ENCODE assay signal across 2 cellular contexts in genomic region chr2:88451647-88452150, GRCh38.
TF ChIP-seq lines count a peak whose summit lies in the region.

No MANE protein-coding gene starts in this region.

TF ChIP-seq in GM12878, 131 proteins besides CTCF, POLR2A, EP300 and RAD21 (continued from another document):
- TF ChIP-seq, protein P1, sequence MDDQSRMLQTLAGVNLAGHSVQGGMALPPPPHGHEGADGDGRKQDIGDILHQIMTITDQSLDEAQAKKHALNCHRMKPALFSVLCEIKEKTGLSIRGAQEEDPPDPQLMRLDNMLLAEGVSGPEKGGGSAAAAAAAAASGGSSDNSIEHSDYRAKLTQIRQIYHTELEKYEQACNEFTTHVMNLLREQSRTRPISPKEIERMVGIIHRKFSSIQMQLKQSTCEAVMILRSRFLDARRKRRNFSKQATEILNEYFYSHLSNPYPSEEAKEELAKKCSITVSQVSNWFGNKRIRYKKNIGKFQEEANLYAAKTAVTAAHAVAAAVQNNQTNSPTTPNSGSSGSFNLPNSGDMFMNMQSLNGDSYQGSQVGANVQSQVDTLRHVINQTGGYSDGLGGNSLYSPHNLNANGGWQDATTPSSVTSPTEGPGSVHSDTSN (IDR thresholded peaks at IDR 0.05; ENCODE audit: insufficient replicate concordance, low read depth, low read length): no peak

TF ChIP-seq in neural cell, 6 proteins besides CTCF, POLR2A, EP300 and RAD21:
- TF ChIP-seq, protein P2, sequence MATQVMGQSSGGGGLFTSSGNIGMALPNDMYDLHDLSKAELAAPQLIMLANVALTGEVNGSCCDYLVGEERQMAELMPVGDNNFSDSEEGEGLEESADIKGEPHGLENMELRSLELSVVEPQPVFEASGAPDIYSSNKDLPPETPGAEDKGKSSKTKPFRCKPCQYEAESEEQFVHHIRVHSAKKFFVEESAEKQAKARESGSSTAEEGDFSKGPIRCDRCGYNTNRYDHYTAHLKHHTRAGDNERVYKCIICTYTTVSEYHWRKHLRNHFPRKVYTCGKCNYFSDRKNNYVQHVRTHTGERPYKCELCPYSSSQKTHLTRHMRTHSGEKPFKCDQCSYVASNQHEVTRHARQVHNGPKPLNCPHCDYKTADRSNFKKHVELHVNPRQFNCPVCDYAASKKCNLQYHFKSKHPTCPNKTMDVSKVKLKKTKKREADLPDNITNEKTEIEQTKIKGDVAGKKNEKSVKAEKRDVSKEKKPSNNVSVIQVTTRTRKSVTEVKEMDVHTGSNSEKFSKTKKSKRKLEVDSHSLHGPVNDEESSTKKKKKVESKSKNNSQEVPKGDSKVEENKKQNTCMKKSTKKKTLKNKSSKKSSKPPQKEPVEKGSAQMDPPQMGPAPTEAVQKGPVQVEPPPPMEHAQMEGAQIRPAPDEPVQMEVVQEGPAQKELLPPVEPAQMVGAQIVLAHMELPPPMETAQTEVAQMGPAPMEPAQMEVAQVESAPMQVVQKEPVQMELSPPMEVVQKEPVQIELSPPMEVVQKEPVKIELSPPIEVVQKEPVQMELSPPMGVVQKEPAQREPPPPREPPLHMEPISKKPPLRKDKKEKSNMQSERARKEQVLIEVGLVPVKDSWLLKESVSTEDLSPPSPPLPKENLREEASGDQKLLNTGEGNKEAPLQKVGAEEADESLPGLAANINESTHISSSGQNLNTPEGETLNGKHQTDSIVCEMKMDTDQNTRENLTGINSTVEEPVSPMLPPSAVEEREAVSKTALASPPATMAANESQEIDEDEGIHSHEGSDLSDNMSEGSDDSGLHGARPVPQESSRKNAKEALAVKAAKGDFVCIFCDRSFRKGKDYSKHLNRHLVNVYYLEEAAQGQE (IDR thresholded peaks at IDR 0.05; ENCODE audit: borderline replicate concordance): no peak
- TF ChIP-seq EZH2 (IDR thresholded peaks at IDR 0.05; ENCODE audit: borderline replicate concordance, insufficient read depth, low read length, poor library complexity, severe bottlenecking): peak; percentile 62
- TF ChIP-seq TAF1 (IDR thresholded peaks at IDR 0.05; ENCODE audit: low read depth): no peak
- TF ChIP-seq MXI1 (conservative IDR thresholded peaks at IDR 0.05; ENCODE audit: poor library complexity, severe bottlenecking): no peak
- no peak for TF ChIP-seq SMC3 (conservative IDR thresholded peaks at IDR 0.05; ENCODE audit: poor library complexity)
- peak; percentile 24 for TF ChIP-seq POLR2AphosphoS5 (IDR thresholded peaks at IDR 0.05)
